Comparison of ENCODE assay signal across 19 cellular contexts in the genomic region with DNA sequence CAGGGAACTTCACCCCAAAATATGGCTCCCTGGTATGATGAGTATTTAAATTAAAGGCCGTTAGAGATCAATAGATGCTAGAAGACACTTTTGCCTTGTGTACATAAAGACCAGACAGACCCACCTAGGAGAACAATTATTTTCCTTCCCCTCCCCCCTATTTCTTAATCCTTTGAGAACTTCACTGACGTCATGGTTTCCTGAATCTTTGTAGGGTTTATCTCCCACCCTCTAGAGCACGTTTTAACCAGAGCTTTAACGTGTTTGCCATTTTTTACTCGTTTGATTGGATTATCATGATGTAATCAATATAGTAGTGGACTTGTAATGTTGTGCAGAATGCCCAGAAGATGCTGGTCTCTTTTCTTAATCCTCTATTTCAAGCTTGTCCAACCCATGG. TPM values are rescaled to one million over a fixed set of nuclear protein-coding genes. Genes with fewer than 3 reads are reported as not detected.
DNase-seq lines count a peak whose midpoint lies in the region; ATAC-seq and TF ChIP-seq lines count a peak whose summit lies in the region.
"Had no signal": no experiment of that assay in that cellular context is flagged by ENCODE, and none has a peak within 500 bp of the region (broad histone marks: within the 10 kb centered on the region; RNA-seq: fewer than 3 reads in every experiment).

No MANE protein-coding gene starts in this region.

- H3K27ac Mint-ChIP-seq in activated CD4-positive, alpha-beta T cell treated with anti-CD3 and anti-CD28 coated beads for 36 hours: peak overlapping the region; percentile 22
- H3K27ac Mint-ChIP-seq in endodermal cell (peak overlapping the region; percentile 72), nephron progenitor cell (peak overlapping the region; percentile 2)
- H3K27ac Mint-ChIP-seq: CD8-positive, alpha-beta T cell had no signal

- no peaks in the 10 kb centered on the region for H3K36me3 ChIP-seq in endodermal cell (ENCODE audit: control insufficient read depth, insufficient read depth, low read length)
- no peaks in the 10 kb centered on the region for H3K36me3 ChIP-seq in left lung
- H3K36me3 ChIP-seq: BLaER1 treated with 17β-estradiol and CSF1 and Interleukin-3, amounts not matched to agents 10 nM and 100 nM had no signal

- no peaks in the 10 kb centered on the region for H3K9me3 Mint-ChIP-seq in activated CD4-positive, alpha-beta T cell treated with anti-CD3 and anti-CD28 coated beads for 36 hours (ENCODE audit: low read depth)
- H3K9me3 Mint-ChIP-seq in endodermal cell (no peaks in the 10 kb centered on the region), nephron progenitor cell (no peaks in the 10 kb centered on the region)
- H3K9me3 Mint-ChIP-seq: CD8-positive, alpha-beta T cell; IgD-negative memory B cell had no signal

- H3K9me3 ChIP-seq in endodermal cell (ENCODE audit: control insufficient read depth, low read length) (no peaks in the 10 kb centered on the region), left lung (no peaks in the 10 kb centered on the region)
- H3K9me3 ChIP-seq: A549; BLaER1 treated with 17β-estradiol and CSF1 and Interleukin-3, amounts not matched to agents 10 nM and 100 nM had no signal

- ATAC-seq in activated CD4-positive, alpha-beta T cell treated with anti-CD3 and anti-CD28 coated beads for 36 hours: no peak
- no peak for ATAC-seq in left lung
- ATAC-seq: A549; CD8-positive, alpha-beta T cell had no signal

- TF ChIP-seq CTCF in endodermal cell (conservative IDR thresholded peaks at IDR 0.05): no peak
- no peak for TF ChIP-seq CTCF in nephron progenitor cell (IDR thresholded peaks at IDR 0.05)
- TF ChIP-seq CTCF in left lung (IDR thresholded peaks at IDR 0.05): no peak

- no peak overlapping the region for H3K4me3 Mint-ChIP-seq in activated CD4-positive, alpha-beta T cell treated with anti-CD3 and anti-CD28 coated beads for 36 hours
- H3K4me3 Mint-ChIP-seq in endodermal cell (no peak overlapping the region), nephron progenitor cell (no peak overlapping the region)
- H3K4me3 Mint-ChIP-seq: CD8-positive, alpha-beta T cell had no signal

- no peaks in the 10 kb centered on the region for H3K27me3 Mint-ChIP-seq in activated CD4-positive, alpha-beta T cell treated with anti-CD3 and anti-CD28 coated beads for 36 hours
- H3K27me3 Mint-ChIP-seq in endodermal cell (ENCODE audit: insufficient read depth) (peaks cover 3% of the 10 kb centered on the region), nephron progenitor cell (ENCODE audit: low read depth, poor library complexity) (peaks cover 3% of the 10 kb centered on the region)
- H3K27me3 Mint-ChIP-seq: IgD-negative memory B cell had no signal

- H3K27me3 ChIP-seq in endodermal cell (ENCODE audit: control insufficient read depth, insufficient read depth, low read length, poor library complexity, severe bottlenecking) (no peaks in the 10 kb centered on the region), left lung (no peaks in the 10 kb centered on the region)

- no peak for DNase-seq in activated CD4-positive, alpha-beta T cell treated with anti-CD3 and anti-CD28 coated beads for 36 hours
- DNase-seq in activated CD4-positive, alpha-beta T cell treated with anti-CD3 and anti-CD28 coated beads, Interleukin-2, amount 50 U/mL, for 4 hours: no peak
- peak; percentile 17 for DNase-seq in NCI-H82 treated with DMSO at 0.1 percent for 48 hours (lab: John Stamatoyannopoulos, UW; ENCODE audit: unreplicated experiment)
- DNase-seq in endodermal cell: no peak
- no peak for DNase-seq in nephron progenitor cell
- no peak for DNase-seq in HuH-7.5 (ENCODE audit: low spot score)
- DNase-seq in left lung: no peak
- no peak for DNase-seq in substantia nigra (lab: John Stamatoyannopoulos, UW)
- DNase-seq: Calu3; CD8-positive, alpha-beta T cell; DMS79 treated with DMSO at 0.1 percent for 48 hours; GF-D8; GOT3; H7 had no signal

- no peaks in the 10 kb centered on the region for H3K4me1 ChIP-seq in endodermal cell (ENCODE audit: control insufficient read depth, insufficient read depth, low read length)
- H3K4me1 ChIP-seq in left lung: no peaks in the 10 kb centered on the region
- H3K4me1 ChIP-seq: A549 had no signal

- POLR2A ChIA-PET in activated CD4-positive, alpha-beta T cell treated with anti-CD3 and anti-CD28 coated beads for 36 hours (lab: Charles Lee): no interaction called here

- WGBS in endodermal cell (ENCODE audit: insufficient coverage in 1 of 2, insufficient read length in 1 of 2), 2 experiments: 90 to 91% methylated on average over 4 to 5 of the region's 5 CpGs

- H3K9ac ChIP-seq in endodermal cell (ENCODE audit: extremely low read depth, low read length, poor library complexity, severe bottlenecking): no peak overlapping the region
- H3K9ac ChIP-seq: BLaER1 treated with 17β-estradiol and CSF1 and Interleukin-3, amounts not matched to agents 10 nM and 100 nM had no signal

- intact Hi-C loops in activated CD4-positive, alpha-beta T cell treated with anti-CD3 and anti-CD28 coated beads for 36 hours (cut with DNase I, micrococcal nuclease): no loop called here
- intact Hi-C loops in left lung (cut with DNase I): no loop called here

- H3K4me3 ChIP-seq in endodermal cell (ENCODE audit: low read length) (no peak overlapping the region), left lung (no peak overlapping the region)
- H3K4me3 ChIP-seq: A549; BLaER1 treated with 17β-estradiol and CSF1 and Interleukin-3, amounts not matched to agents 10 nM and 100 nM had no signal

- H3K27ac ChIP-seq in endodermal cell (ENCODE audit: low read depth, low read length) (no peak overlapping the region), left lung (no peak overlapping the region), substantia nigra (ENCODE audit: low read depth, low read length, poor library complexity, severe bottlenecking) (no peak overlapping the region)
- H3K27ac ChIP-seq: 22Rv1; A549; BLaER1 treated with 17β-estradiol and CSF1 and Interleukin-3, amounts not matched to agents 10 nM and 100 nM; HL-60 had no signal

- H3K4me1 Mint-ChIP-seq in activated CD4-positive, alpha-beta T cell treated with anti-CD3 and anti-CD28 coated beads for 36 hours: peaks cover 5% of the 10 kb centered on the region
- H3K4me1 Mint-ChIP-seq in endodermal cell (peaks cover 37% of the 10 kb centered on the region), nephron progenitor cell (peaks cover 34% of the 10 kb centered on the region)

- H3K36me3 Mint-ChIP-seq in activated CD4-positive, alpha-beta T cell treated with anti-CD3 and anti-CD28 coated beads for 36 hours (ENCODE audit: low read depth): no peaks in the 10 kb centered on the region
- no peaks in the 10 kb centered on the region for H3K36me3 Mint-ChIP-seq in endodermal cell (ENCODE audit: low read depth)
- no peaks in the 10 kb centered on the region for H3K36me3 Mint-ChIP-seq in nephron progenitor cell (ENCODE audit: low read depth)
- H3K36me3 Mint-ChIP-seq: CD8-positive, alpha-beta T cell; IgD-negative memory B cell had no signal

- CTCF ChIA-PET in activated CD4-positive, alpha-beta T cell treated with anti-CD3 and anti-CD28 coated beads for 36 hours (lab: Charles Lee): interaction anchor here (1.8 kb wide), 1 partner anchor 123 kb away, joined by 7 read pairs; no protein-coding TSS in a partner anchor

RNA-seq across cellular contexts. Expression of a gene that starts 22.9 kb away (rescaled TPM):
- 10 to 100 TPM; 29.8 to 30.4 TPM for total RNA-seq in activated CD4-positive, alpha-beta T cell treated with anti-CD3 and anti-CD28 coated beads for 36 hours
- total RNA-seq in endodermal cell (10 to 100 TPM; 54.1 to 65.9 TPM), left lung (10 to 100 TPM; 19.6 to 24.3 TPM)
- 20.9 TPM for polyA plus RNA-seq in endodermal cell (2013, experiment 1 of 2)
- polyA plus RNA-seq in endodermal cell (2013, experiment 2 of 2): 22.1 TPM

RNA-seq across cellular contexts. Expression of a gene that starts 48.8 kb away (rescaled TPM):
- total RNA-seq in activated CD4-positive, alpha-beta T cell treated with anti-CD3 and anti-CD28 coated beads for 36 hours: under 1 TPM; 0.23 TPM
- total RNA-seq in endodermal cell (10 to 100 TPM; 34.3 to 35.8 TPM), left lung (10 to 100 TPM in 1 of 2 donors, 1 to 10 TPM in 1; 4.4 to 10.7 TPM)
- 9.6 TPM for polyA plus RNA-seq in endodermal cell (2013, experiment 1 of 2)
- polyA plus RNA-seq in endodermal cell (2013, experiment 2 of 2): 8.7 TPM
- total RNA-seq: CD8-positive, alpha-beta T cell had no signal
- polyA plus RNA-seq: IgD-negative memory B cell had no signal

RNA-seq across cellular contexts. Expression of a gene that starts 49.9 kb away (rescaled TPM):
- total RNA-seq in activated CD4-positive, alpha-beta T cell treated with anti-CD3 and anti-CD28 coated beads for 36 hours: 10 to 100 TPM; 40.1 to 56.2 TPM
- total RNA-seq in endodermal cell: 10 to 100 TPM; 70.9 to 76.7 TPM
- polyA plus RNA-seq in endodermal cell (2013, experiment 1 of 2): 69.7 TPM
- 62.0 TPM for polyA plus RNA-seq in endodermal cell (2013, experiment 2 of 2)
- 10 to 100 TPM; 52.5 to 53.8 TPM for total RNA-seq in left lung

RNA-seq across cellular contexts. Expression of a gene that starts 50.0 kb away (rescaled TPM):
- total RNA-seq in activated CD4-positive, alpha-beta T cell treated with anti-CD3 and anti-CD28 coated beads for 36 hours: 10 to 100 TPM; 38.3 to 40.8 TPM
- total RNA-seq in endodermal cell: 10 to 100 TPM; 14.1 to 26.8 TPM
- polyA plus RNA-seq in endodermal cell (2013, experiment 1 of 2): 26.3 TPM
- polyA plus RNA-seq in endodermal cell (2013, experiment 2 of 2): 24.8 TPM
- 1 to 10 TPM; 2.6 to 3.8 TPM for total RNA-seq in left lung
- polyA plus RNA-seq: IgD-negative memory B cell had no signal

Comparison
In these comparisons a context has a peak if more than half of its experiments do, and no peak if none do; other contexts are left out.
1. H3K27ac Mint-ChIP-seq: peak in every context shown above with its lines; median percentile 72 in endodermal cell; 22 in activated CD4-positive, alpha-beta T cell treated with anti-CD3 and anti-CD28 coated beads for 36 hours; 2 in nephron progenitor cell.
2. RNA of a gene that starts 48.8 kb away (total RNA-seq): 34.3 to 35.8 TPM in endodermal cell and 4.4 to 10.7 TPM in left lung; 0.23 TPM in activated CD4-positive, alpha-beta T cell treated with anti-CD3 and anti-CD28 coated beads for 36 hours; every median in the first group is over 4 times any median in the second.